8 cellular contexts compared by ENCODE assay signal in genomic region chr6:156719720-156720563, GRCh38. TPM values are rescaled to one million over a fixed set of nuclear protein-coding genes. Genes with fewer than 3 reads are reported as not detected.
DNase-seq lines count a peak whose midpoint lies in the region; ATAC-seq and TF ChIP-seq lines count a peak whose summit lies in the region.

No MANE protein-coding gene starts in this region.

- peaks cover 29 to 34% (median 34%) of the 10 kb centered on the region in 3 donors for H3K4me1 Mint-ChIP-seq in naive B cell

- H3K27me3 ChIP-seq in esophagus (ENCODE audit: control insufficient read depth in 1 of 2, insufficient read depth in 2 of 2, low read length in 2 of 2): no peaks in the 10 kb centered on the region

- peaks cover 2 to 7% of the 10 kb centered on the region in 2 donors for H3K4me1 ChIP-seq in esophagus (ENCODE audit: control insufficient read depth in 2 of 2, insufficient read depth in 2 of 2, low read length in 1 of 2)

- peak overlapping the region; percentile 90 to 97 (median 96) for H3K27ac Mint-ChIP-seq in naive B cell

- peak overlapping the region; percentile 97 to 98 for H3K27ac ChIP-seq in esophagus (ENCODE audit: low read depth in 2 of 2, low read length in 1 of 2)

- peak; percentile 79 for DNase-seq in NCI-H510A treated with DMSO at 0.1 percent for 48 hours (lab: John Stamatoyannopoulos, UW)
- peak; percentile 77 for DNase-seq in activated T-cell treated with anti-CD3 and anti-CD28 coated beads, Interleukin-2, amount 50 U/mL, for 1 hour
- peak; percentile 70 for DNase-seq in naive B cell
- DNase-seq in stimulated activated CD8-positive, alpha-beta memory T cell treated with anti-CD3 and anti-CD28 coated beads, Interleukin-7, amount 100 ng/mL, for 48 hours (ENCODE audit: extremely low read depth in 1 of 2, low read depth in 1 of 2): peak; percentile 38 to 46
- no peak for DNase-seq in NCI-H2171 (lab: John Stamatoyannopoulos, UW)

- peak overlapping the region; percentile 49 to 92 (median 88) for H3K4me3 Mint-ChIP-seq in naive B cell

- H3K36me3 Mint-ChIP-seq in naive B cell: no peaks in the 10 kb centered on the region

- no peaks in the 10 kb centered on the region for H3K36me3 ChIP-seq in esophagus (ENCODE audit: control insufficient read depth in 2 of 2, insufficient read depth in 2 of 2, low read length in 1 of 2)

- no peaks in the 10 kb centered on the region for H3K27me3 Mint-ChIP-seq in naive B cell

- H3K9me3 ChIP-seq in esophagus (ENCODE audit: control insufficient read depth in 2 of 2, insufficient read depth in 1 of 2, low read depth in 1 of 2, low read length in 1 of 2): no peaks in the 10 kb centered on the region

- peaks cover 0 to 2% (median 0%) of the 10 kb centered on the region in 7 donors for H3K9me3 Mint-ChIP-seq in naive B cell

- ATAC-seq in HG02759 (IDR thresholded peaks at IDR 0.05; ENCODE audit: unreplicated experiment) (peak; percentile 90), naive B cell (ENCODE audit: low read depth in 2 of 2) (peak; percentile 87 to 91)

- peak overlapping the region; percentile 18 to 35 for H3K4me3 ChIP-seq in esophagus (ENCODE audit: low read depth in 1 of 2, low read length in 2 of 2)

- WGBS in esophagus, 2 donors: 5 to 6% methylated on average over 48 to 50 of the region's 50 CpGs

- peak; percentile 55 for TF ChIP-seq POLR2A in GM15510 (IDR thresholded peaks at IDR 0.05; ENCODE audit: borderline replicate concordance, extremely low read depth, insufficient read length)

RNA-seq across cellular contexts. Expression of gene ARID1B, which starts 57.2 kb away (rescaled TPM):
- 10 to 100 TPM; 15.9 to 16.1 TPM for polyA plus RNA-seq in esophagus
- polyA plus RNA-seq in naive B cell (ENCODE audit: low read depth in 6 of 6): 10 to 100 TPM; 16.6 to 44.1 (median 27.5) TPM
